ENCODE assay signal across 10 cellular contexts in genomic region chr3:103173940-103174339, GRCh38.
"Had no signal": no experiment of that assay in that cellular context is flagged by ENCODE, and none has a peak within 500 bp of the region (broad histone marks: within the 10 kb centered on the region; RNA-seq: fewer than 3 reads in every experiment).

No MANE protein-coding gene starts in this region.

- H3K36me3 Mint-ChIP-seq: IgD-negative memory B cell had no signal

- H3K27ac Mint-ChIP-seq: HFFc6, IgD-negative memory B cell had no signal

- H3K36me3 ChIP-seq: HAP-1 had no signal

- H3K4me3 ChIP-seq: HAP-1 had no signal

- DNase-seq: GOT3, H7, HFFc6, KBM-7 had no signal

- H3K27ac ChIP-seq: HL-60, KMS-11 had no signal

- ATAC-seq: HCT116, HepG2 had no signal

- H3K4me2 ChIP-seq: KMS-11 had no signal

- H3K4me1 ChIP-seq: HAP-1 had no signal

- H3K27me3 Mint-ChIP-seq: IgD-negative memory B cell had no signal

- H3K4me3 Mint-ChIP-seq: HFFc6, IgD-negative memory B cell had no signal

- H3K4me1 Mint-ChIP-seq: IgD-negative memory B cell had no signal
